ENCODE assay signal across 11 cellular contexts in genomic region chr19:46901701-46902401, GRCh38. TPM values are rescaled to one million over a fixed set of nuclear protein-coding genes. Genes with fewer than 3 reads are reported as not detected.
DNase-seq lines count a peak whose midpoint lies in the region; ATAC-seq and TF ChIP-seq lines count a peak whose summit lies in the region.
"Had no signal": no experiment of that assay in that cellular context is flagged by ENCODE, and none has a peak within 500 bp of the region (broad histone marks: within the 10 kb centered on the region; RNA-seq: fewer than 3 reads in every experiment).

No MANE protein-coding gene starts in this region.

- TF ChIP-seq POLR2A in esophagus squamous epithelium (IDR thresholded peaks at IDR 0.05): no peak

- no peaks in the 10 kb centered on the region for H3K27me3 ChIP-seq in esophagus squamous epithelium

- no peak for ATAC-seq in GM21737 (IDR thresholded peaks at IDR 0.05; ENCODE audit: unreplicated experiment)
- no peak for ATAC-seq in GM19467 (IDR thresholded peaks at IDR 0.05; ENCODE audit: unreplicated experiment)

- TF ChIP-seq CTCF in esophagus squamous epithelium (IDR thresholded peaks at IDR 0.05): no peak
- no peak for TF ChIP-seq CTCF in retinal pigment epithelial cell (conservative IDR thresholded peaks at IDR 0.05; ENCODE audit: low read depth, low read length)

- DNase-seq in DMS79 (lab: John Stamatoyannopoulos, UW): peak; percentile 33
- DNase-seq in NCI-H69 (lab: John Stamatoyannopoulos, UW): peak; percentile 51
- no peak for DNase-seq in esophagus squamous epithelium (lab: John Stamatoyannopoulos, UW)
- DNase-seq in retinal pigment epithelial cell (ENCODE audit: low read depth): peak; percentile 69
- no peak for DNase-seq in NCI-H1048 (lab: John Stamatoyannopoulos, UW)
- no peak for DNase-seq in RPMI8226
- DNase-seq: central memory CD4-positive, alpha-beta T cell; GOT3; MM.1S had no signal

- no peaks in the 10 kb centered on the region for H3K9me3 ChIP-seq in esophagus squamous epithelium

- H3K4me1 ChIP-seq in esophagus squamous epithelium: peaks cover 25 to 75% (median 58%) of the 10 kb centered on the region in 3 donors

- peak overlapping the region; percentile 76 to 88 (median 84) for H3K27ac ChIP-seq in esophagus squamous epithelium

- H3K36me3 ChIP-seq in esophagus squamous epithelium: no peaks in the 10 kb centered on the region

- H3K4me3 ChIP-seq in esophagus squamous epithelium (no peak overlapping the region), retinal pigment epithelial cell (ENCODE audit: low read length) (no peak overlapping the region)

- intact Hi-C loops in esophagus squamous epithelium (cut with DNase I): no loop called here

RNA-seq across cellular contexts. Expression of gene ARHGAP35, which starts 41.1 kb away (rescaled TPM):
- total RNA-seq in esophagus squamous epithelium: 10 to 100 TPM; 28.6 to 41.6 (median 32.1) TPM

RNA-seq across cellular contexts. Expression of gene AP2S1, which starts 51.2 kb away (rescaled TPM):
- total RNA-seq in esophagus squamous epithelium: 100 to 1,000 TPM in 3 of 4 donors, 10 to 100 TPM in 1; 83.0 to 230 (median 133) TPM

Comparison
In these comparisons a context has a peak if more than half of its experiments do, and no peak if none do; other contexts are left out.
1. DNase-seq: peak in DMS79 (single experiment), NCI-H69 (single experiment) and retinal pigment epithelial cell (single experiment); none in esophagus squamous epithelium (single experiment), NCI-H1048 (single experiment) and RPMI8226 (single experiment).